In genomic region chr19:7779631-7780486, GRCh38 we compare ENCODE assay signal across 27 cellular contexts. TPM values are rescaled to one million over a fixed set of nuclear protein-coding genes. Genes with fewer than 3 reads are reported as not detected.
"Had no signal": no experiment of that assay in that cellular context is flagged by ENCODE, and none has a peak within 500 bp of the region (broad histone marks: within the 10 kb centered on the region; RNA-seq: fewer than 3 reads in every experiment).

No MANE protein-coding gene starts in this region.

- H3K4me1 ChIP-seq: foreskin keratinocyte, tibial nerve had no signal

- DNase-seq: activated CD4-positive, alpha-beta memory T cell treated with anti-CD3 and anti-CD28 coated beads, Interleukin-2, amount 10 ng/mL, durations not matched to agents 7 days and 5 days; activated CD4-positive, alpha-beta T cell treated with anti-CD3 and anti-CD28 coated beads, Interleukin-2, amount 10 ng/mL, durations not matched to agents 24 days and 14 days; activated gamma-delta T cell treated with Interleukin-2 at 50 U/mL for 16 hours; activated naive CD4-positive, alpha-beta T cell treated with anti-CD3 and anti-CD28 coated beads, Interleukin-2, amount 50 U/mL, for 16 hours; activated T-cell treated with anti-CD3 and anti-CD28 coated beads, Interleukin-2, amount 50 U/mL, for 4 hours; amniotic stem cell; caudate nucleus; endodermal cell; foreskin keratinocyte; heart right ventricle; midbrain; naive thymus-derived CD4-positive, alpha-beta T cell; nucleus accumbens; right cardiac atrium; spleen; stimulated activated naive CD4-positive, alpha-beta T cell; T1000; WERI-Rb-1 had no signal

- H3K4me3 ChIP-seq: heart right ventricle, spleen, tibial nerve had no signal

- H3K4me1 Mint-ChIP-seq: activated CD4-positive, alpha-beta memory T cell treated with anti-CD3 and anti-CD28 coated beads, Interleukin-2, amount 10 ng/mL, durations not matched to agents 7 days and 5 days; activated T-helper 17 cell treated with anti-CD3 and anti-CD28 coated beads, Interleukin-2, amount 50 U/mL, for 72 hours; neural crest cell had no signal

- H3K27me3 ChIP-seq: tibial nerve had no signal

- ATAC-seq: activated CD4-positive, CD25-positive, alpha-beta regulatory T cell treated with anti-CD3 and anti-CD28 coated beads, Interleukin-2, amount 50 U/mL, for 24 hours; activated T-cell treated with anti-CD3 and anti-CD28 coated beads, Interleukin-2, amount 50 U/mL, for 4 hours; activated T-helper 17 cell treated with anti-CD3 and anti-CD28 coated beads, Interleukin-2, amount 50 U/mL, for 72 hours; esophagus mucosa; foreskin keratinocyte; heart right ventricle; naive thymus-derived CD4-positive, alpha-beta T cell; right cardiac atrium had no signal

- H3K36me3 ChIP-seq: heart right ventricle, spleen, tibial nerve, WERI-Rb-1 had no signal

- H3K4me3 Mint-ChIP-seq: activated CD4-positive, alpha-beta memory T cell treated with anti-CD3 and anti-CD28 coated beads, Interleukin-2, amount 10 ng/mL, durations not matched to agents 7 days and 5 days; activated CD4-positive, alpha-beta T cell treated with anti-CD3 and anti-CD28 coated beads, Interleukin-2, amount 10 ng/mL, durations not matched to agents 24 days and 14 days; activated T-cell treated with anti-CD3 and anti-CD28 coated beads, Interleukin-2, amount 50 U/mL, for 4 hours; activated T-helper 17 cell treated with anti-CD3 and anti-CD28 coated beads, Interleukin-2, amount 50 U/mL, for 72 hours; endodermal cell; naive thymus-derived CD4-positive, alpha-beta T cell; neural crest cell had no signal

- H3K9me3 Mint-ChIP-seq: activated CD4-positive, alpha-beta memory T cell treated with anti-CD3 and anti-CD28 coated beads, Interleukin-2, amount 10 ng/mL, durations not matched to agents 7 days and 5 days; activated T-cell treated with anti-CD3 and anti-CD28 coated beads, Interleukin-2, amount 50 U/mL, for 4 hours; activated T-helper 17 cell treated with anti-CD3 and anti-CD28 coated beads, Interleukin-2, amount 50 U/mL, for 72 hours; endodermal cell; neural crest cell had no signal

- H3K27ac Mint-ChIP-seq: activated CD4-positive, alpha-beta memory T cell treated with anti-CD3 and anti-CD28 coated beads, Interleukin-2, amount 10 ng/mL, durations not matched to agents 7 days and 5 days; activated CD4-positive, alpha-beta T cell treated with anti-CD3 and anti-CD28 coated beads, Interleukin-2, amount 10 ng/mL, durations not matched to agents 24 days and 14 days; activated T-helper 17 cell treated with anti-CD3 and anti-CD28 coated beads, Interleukin-2, amount 50 U/mL, for 72 hours; endodermal cell had no signal

RNA-seq across cellular contexts. Expression of gene CLEC4M, which starts 16.8 kb away (rescaled TPM):
- total RNA-seq: activated CD4-positive, alpha-beta memory T cell treated with anti-CD3 and anti-CD28 coated beads, Interleukin-2, amount 10 ng/mL, durations not matched to agents 7 days and 5 days; activated CD4-positive, alpha-beta T cell treated with anti-CD3 and anti-CD28 coated beads, Interleukin-2, amount 10 ng/mL, durations not matched to agents 24 days and 14 days; activated T-cell treated with anti-CD3 and anti-CD28 coated beads, Interleukin-2, amount 50 U/mL, for 4 hours; activated T-helper 17 cell treated with anti-CD3 and anti-CD28 coated beads, Interleukin-2, amount 50 U/mL, for 72 hours; astrocyte; endodermal cell; esophagus mucosa; foreskin keratinocyte; heart right ventricle; kidney epithelial cell; lower leg skin; naive thymus-derived CD4-positive, alpha-beta T cell; neural crest cell; right cardiac atrium; temporal lobe had no signal
- polyA plus RNA-seq: foreskin keratinocyte, heart right ventricle, right cardiac atrium had no signal

RNA-seq across cellular contexts. Expression of gene CD209, which starts 32.5 kb away (rescaled TPM):
- total RNA-seq: activated CD4-positive, alpha-beta memory T cell treated with anti-CD3 and anti-CD28 coated beads, Interleukin-2, amount 10 ng/mL, durations not matched to agents 7 days and 5 days; activated CD4-positive, alpha-beta T cell treated with anti-CD3 and anti-CD28 coated beads, Interleukin-2, amount 10 ng/mL, durations not matched to agents 24 days and 14 days; activated T-cell treated with anti-CD3 and anti-CD28 coated beads, Interleukin-2, amount 50 U/mL, for 4 hours; activated T-helper 17 cell treated with anti-CD3 and anti-CD28 coated beads, Interleukin-2, amount 50 U/mL, for 72 hours; astrocyte; endodermal cell; foreskin keratinocyte; neural crest cell had no signal
- polyA plus RNA-seq: foreskin keratinocyte; naive thymus-derived CD4-positive, alpha-beta T cell had no signal

RNA-seq across cellular contexts. Expression of gene CLEC4G, which starts 47.9 kb away (rescaled TPM):
- total RNA-seq: activated CD4-positive, alpha-beta memory T cell treated with anti-CD3 and anti-CD28 coated beads, Interleukin-2, amount 10 ng/mL, durations not matched to agents 7 days and 5 days; activated CD4-positive, alpha-beta T cell treated with anti-CD3 and anti-CD28 coated beads, Interleukin-2, amount 10 ng/mL, durations not matched to agents 24 days and 14 days; activated T-cell treated with anti-CD3 and anti-CD28 coated beads, Interleukin-2, amount 50 U/mL, for 4 hours; activated T-helper 17 cell treated with anti-CD3 and anti-CD28 coated beads, Interleukin-2, amount 50 U/mL, for 72 hours; astrocyte; endodermal cell; esophagus mucosa; foreskin keratinocyte; kidney epithelial cell; neural crest cell had no signal
- polyA plus RNA-seq: foreskin keratinocyte; naive thymus-derived CD4-positive, alpha-beta T cell had no signal
